1 cellular context compared by ENCODE assay signal in the genomic region with DNA sequence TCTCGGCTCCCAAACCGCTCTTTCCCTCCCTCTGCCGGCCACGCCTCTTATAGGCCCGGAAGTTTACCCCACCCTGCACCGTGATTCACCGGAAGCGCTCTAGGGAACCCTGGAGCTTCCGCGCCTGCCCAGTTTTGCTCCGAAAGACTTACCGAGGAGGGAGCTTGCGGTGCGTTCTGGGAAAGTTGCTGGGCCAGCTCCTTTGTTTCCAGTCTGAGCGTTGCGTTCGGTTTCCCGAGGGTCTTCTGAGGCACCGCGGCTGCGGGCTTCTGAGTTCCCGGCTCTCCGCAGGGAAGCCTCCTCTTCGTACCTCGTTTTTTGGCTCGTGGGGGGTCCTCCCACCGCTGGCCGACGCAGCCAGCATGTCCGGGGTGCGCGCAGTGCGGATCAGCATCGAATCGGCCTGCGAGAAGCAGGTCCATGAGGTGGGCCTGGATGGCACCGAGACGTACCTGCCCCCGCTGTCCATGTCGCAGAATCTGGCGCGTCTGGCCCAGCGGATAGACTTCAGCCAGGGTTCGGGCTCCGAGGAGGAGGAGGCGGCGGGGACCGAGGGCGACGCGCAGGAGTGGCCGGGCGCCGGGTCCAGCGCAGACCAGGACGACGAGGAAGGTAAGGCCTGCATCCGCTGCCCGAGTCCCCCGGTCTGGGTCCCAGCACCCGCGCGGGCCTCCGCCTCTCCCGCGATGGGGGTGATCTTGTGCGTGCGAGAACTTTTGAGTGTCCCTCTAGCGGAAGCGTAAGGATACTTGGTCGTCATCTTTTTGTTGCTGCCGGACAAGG.
TF ChIP-seq lines count a peak whose summit lies in the region.

TSS of gene MED17 (plus strand) at position 131 of the 783 bp plus-strand sequence. CDS start at position 363, 232 bp downstream.

TF ChIP-seq in K562, 482 proteins besides CTCF, POLR2A, EP300 and RAD21 (continued from another document and continues in another):
- TF ChIP-seq AFF4 (CRISPR knock-in tag; IDR thresholded peaks at IDR 0.05) (peak; percentile 77; the same call in 1 of the 2 replicates), E2F8 (IDR thresholded peaks at IDR 0.05; ENCODE audit: low read depth, partially characterized antibody) (peak; percentile 52), HES1 (IDR thresholded peaks at IDR 0.05; ENCODE audit: low read depth) (no peak), ZBTB49 (CRISPR knock-in tag; IDR thresholded peaks at IDR 0.05; ENCODE audit: borderline replicate concordance) (no peak), SNIP1 (IDR thresholded peaks at IDR 0.05; ENCODE audit: low read depth) (no peak), MCM2 (IDR thresholded peaks at IDR 0.05; ENCODE audit: low read depth) (no peak), HLTF (IDR thresholded peaks at IDR 0.05) (no peak; the same call in 1 of the 2 replicates), MECOM (CRISPR knock-in tag; IDR thresholded peaks at IDR 0.05) (no peak), TEAD2 (tag; IDR thresholded peaks at IDR 0.05) (no peak), CBX8 (IDR thresholded peaks at IDR 0.05; ENCODE audit: borderline replicate concordance, extremely low read depth, low read depth, low read length, poor library complexity, severe bottlenecking) (no peak), TCF3 (CRISPR knock-in tag; IDR thresholded peaks at IDR 0.05) (no peak), NEUROD1 (IDR thresholded peaks at IDR 0.05; ENCODE audit: borderline replicate concordance, low read depth, low read length, partially characterized antibody) (no peak), ELK3 (CRISPR knock-in tag; IDR thresholded peaks at IDR 0.05) (no peak), SMAD2 (IDR thresholded peaks at IDR 0.05; ENCODE audit: low read depth, low read length) (no peak), ZFP36 (IDR thresholded peaks at IDR 0.05; ENCODE audit: low read depth, low read length, partially characterized antibody) (no peak), GABPB2 (CRISPR knock-in tag; conservative IDR thresholded peaks at IDR 0.05) (no peak), ZNF586 (CRISPR knock-in tag; conservative IDR thresholded peaks at IDR 0.05) (no peak), TEAD1 (CRISPR knock-in tag; IDR thresholded peaks at IDR 0.05) (peak; percentile 10 to 45; a peak in 1 of 4 replicates), DEAF1 (CRISPR knock-in tag; IDR thresholded peaks at IDR 0.05) (0 out of 2 replicates have a peak, but pooled peaks have one; percentile 10), POLR3A (IDR thresholded peaks at IDR 0.05; ENCODE audit: borderline replicate concordance, extremely low read depth, insufficient read depth, insufficient read length) (no peak), ZBED1 (IDR thresholded peaks at IDR 0.05) (0 out of 2 replicates have a peak, but pooled peaks have one; percentile 26), ZNF133 (CRISPR knock-in tag; IDR thresholded peaks at IDR 0.05) (no peak), TSC22D4 (tag; IDR thresholded peaks at IDR 0.05) (no peak), MYBL2 (IDR thresholded peaks at IDR 0.05; ENCODE audit: low read depth) (no peak), MYBL2 (CRISPR knock-in tag; IDR thresholded peaks at IDR 0.05; ENCODE audit: borderline replicate concordance) (no peak), TFAM (CRISPR knock-in tag; conservative IDR thresholded peaks at IDR 0.05) (no peak), CAMTA2 (CRISPR knock-in tag; conservative IDR thresholded peaks at IDR 0.05) (no peak), MCM3 (IDR thresholded peaks at IDR 0.05) (no peak), ARID4B (CRISPR knock-in tag; IDR thresholded peaks at IDR 0.05) (peak; percentile 82), CBX5 (IDR thresholded peaks at IDR 0.05; ENCODE audit: borderline replicate concordance, low read depth) (no peak), ZNF561 (CRISPR knock-in tag; conservative IDR thresholded peaks at IDR 0.05) (no peak), IFI16 (CRISPR knock-in tag; IDR thresholded peaks at IDR 0.05) (no peak), ZNF668 (CRISPR knock-in tag; IDR thresholded peaks at IDR 0.05) (no peak)
- TF ChIP-seq, protein P1, sequence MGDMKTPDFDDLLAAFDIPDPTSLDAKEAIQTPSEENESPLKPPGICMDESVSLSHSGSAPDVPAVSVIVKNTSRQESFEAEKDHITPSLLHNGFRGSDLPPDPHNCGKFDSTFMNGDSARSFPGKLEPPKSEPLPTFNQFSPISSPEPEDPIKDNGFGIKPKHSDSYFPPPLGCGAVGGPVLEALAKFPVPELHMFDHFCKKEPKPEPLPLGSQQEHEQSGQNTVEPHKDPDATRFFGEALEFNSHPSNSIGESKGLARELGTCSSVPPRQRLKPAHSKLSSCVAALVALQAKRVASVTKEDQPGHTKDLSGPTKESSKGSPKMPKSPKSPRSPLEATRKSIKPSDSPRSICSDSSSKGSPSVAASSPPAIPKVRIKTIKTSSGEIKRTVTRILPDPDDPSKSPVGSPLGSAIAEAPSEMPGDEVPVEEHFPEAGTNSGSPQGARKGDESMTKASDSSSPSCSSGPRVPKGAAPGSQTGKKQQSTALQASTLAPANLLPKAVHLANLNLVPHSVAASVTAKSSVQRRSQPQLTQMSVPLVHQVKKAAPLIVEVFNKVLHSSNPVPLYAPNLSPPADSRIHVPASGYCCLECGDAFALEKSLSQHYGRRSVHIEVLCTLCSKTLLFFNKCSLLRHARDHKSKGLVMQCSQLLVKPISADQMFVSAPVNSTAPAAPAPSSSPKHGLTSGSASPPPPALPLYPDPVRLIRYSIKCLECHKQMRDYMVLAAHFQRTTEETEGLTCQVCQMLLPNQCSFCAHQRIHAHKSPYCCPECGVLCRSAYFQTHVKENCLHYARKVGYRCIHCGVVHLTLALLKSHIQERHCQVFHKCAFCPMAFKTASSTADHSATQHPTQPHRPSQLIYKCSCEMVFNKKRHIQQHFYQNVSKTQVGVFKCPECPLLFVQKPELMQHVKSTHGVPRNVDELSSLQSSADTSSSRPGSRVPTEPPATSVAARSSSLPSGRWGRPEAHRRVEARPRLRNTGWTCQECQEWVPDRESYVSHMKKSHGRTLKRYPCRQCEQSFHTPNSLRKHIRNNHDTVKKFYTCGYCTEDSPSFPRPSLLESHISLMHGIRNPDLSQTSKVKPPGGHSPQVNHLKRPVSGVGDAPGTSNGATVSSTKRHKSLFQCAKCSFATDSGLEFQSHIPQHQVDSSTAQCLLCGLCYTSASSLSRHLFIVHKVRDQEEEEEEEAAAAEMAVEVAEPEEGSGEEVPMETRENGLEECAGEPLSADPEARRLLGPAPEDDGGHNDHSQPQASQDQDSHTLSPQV (IDR thresholded peaks at IDR 0.05) = no peak
